ENCODE assay signal across 1 cellular context in the genomic region with DNA sequence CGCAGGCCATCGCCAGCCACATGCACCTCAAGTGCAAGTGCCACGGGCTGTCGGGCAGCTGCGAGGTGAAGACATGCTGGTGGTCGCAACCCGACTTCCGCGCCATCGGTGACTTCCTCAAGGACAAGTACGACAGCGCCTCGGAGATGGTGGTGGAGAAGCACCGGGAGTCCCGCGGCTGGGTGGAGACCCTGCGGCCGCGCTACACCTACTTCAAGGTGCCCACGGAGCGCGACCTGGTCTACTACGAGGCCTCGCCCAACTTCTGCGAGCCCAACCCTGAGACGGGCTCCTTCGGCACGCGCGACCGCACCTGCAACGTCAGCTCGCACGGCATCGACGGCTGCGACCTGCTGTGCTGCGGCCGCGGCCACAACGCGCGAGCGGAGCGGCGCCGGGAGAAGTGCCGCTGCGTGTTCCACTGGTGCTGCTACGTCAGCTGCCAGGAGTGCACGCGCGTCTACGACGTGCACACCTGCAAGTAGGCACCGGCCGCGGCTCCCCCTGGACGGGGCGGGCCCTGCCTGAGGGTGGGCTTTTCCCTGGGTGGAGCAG.
TF ChIP-seq lines count a peak whose summit lies in the region.

No MANE protein-coding gene starts in this region.

TF ChIP-seq in H1, 55 proteins besides CTCF, POLR2A, EP300 and RAD21 (continued from another document):
- TF ChIP-seq, protein P1, sequence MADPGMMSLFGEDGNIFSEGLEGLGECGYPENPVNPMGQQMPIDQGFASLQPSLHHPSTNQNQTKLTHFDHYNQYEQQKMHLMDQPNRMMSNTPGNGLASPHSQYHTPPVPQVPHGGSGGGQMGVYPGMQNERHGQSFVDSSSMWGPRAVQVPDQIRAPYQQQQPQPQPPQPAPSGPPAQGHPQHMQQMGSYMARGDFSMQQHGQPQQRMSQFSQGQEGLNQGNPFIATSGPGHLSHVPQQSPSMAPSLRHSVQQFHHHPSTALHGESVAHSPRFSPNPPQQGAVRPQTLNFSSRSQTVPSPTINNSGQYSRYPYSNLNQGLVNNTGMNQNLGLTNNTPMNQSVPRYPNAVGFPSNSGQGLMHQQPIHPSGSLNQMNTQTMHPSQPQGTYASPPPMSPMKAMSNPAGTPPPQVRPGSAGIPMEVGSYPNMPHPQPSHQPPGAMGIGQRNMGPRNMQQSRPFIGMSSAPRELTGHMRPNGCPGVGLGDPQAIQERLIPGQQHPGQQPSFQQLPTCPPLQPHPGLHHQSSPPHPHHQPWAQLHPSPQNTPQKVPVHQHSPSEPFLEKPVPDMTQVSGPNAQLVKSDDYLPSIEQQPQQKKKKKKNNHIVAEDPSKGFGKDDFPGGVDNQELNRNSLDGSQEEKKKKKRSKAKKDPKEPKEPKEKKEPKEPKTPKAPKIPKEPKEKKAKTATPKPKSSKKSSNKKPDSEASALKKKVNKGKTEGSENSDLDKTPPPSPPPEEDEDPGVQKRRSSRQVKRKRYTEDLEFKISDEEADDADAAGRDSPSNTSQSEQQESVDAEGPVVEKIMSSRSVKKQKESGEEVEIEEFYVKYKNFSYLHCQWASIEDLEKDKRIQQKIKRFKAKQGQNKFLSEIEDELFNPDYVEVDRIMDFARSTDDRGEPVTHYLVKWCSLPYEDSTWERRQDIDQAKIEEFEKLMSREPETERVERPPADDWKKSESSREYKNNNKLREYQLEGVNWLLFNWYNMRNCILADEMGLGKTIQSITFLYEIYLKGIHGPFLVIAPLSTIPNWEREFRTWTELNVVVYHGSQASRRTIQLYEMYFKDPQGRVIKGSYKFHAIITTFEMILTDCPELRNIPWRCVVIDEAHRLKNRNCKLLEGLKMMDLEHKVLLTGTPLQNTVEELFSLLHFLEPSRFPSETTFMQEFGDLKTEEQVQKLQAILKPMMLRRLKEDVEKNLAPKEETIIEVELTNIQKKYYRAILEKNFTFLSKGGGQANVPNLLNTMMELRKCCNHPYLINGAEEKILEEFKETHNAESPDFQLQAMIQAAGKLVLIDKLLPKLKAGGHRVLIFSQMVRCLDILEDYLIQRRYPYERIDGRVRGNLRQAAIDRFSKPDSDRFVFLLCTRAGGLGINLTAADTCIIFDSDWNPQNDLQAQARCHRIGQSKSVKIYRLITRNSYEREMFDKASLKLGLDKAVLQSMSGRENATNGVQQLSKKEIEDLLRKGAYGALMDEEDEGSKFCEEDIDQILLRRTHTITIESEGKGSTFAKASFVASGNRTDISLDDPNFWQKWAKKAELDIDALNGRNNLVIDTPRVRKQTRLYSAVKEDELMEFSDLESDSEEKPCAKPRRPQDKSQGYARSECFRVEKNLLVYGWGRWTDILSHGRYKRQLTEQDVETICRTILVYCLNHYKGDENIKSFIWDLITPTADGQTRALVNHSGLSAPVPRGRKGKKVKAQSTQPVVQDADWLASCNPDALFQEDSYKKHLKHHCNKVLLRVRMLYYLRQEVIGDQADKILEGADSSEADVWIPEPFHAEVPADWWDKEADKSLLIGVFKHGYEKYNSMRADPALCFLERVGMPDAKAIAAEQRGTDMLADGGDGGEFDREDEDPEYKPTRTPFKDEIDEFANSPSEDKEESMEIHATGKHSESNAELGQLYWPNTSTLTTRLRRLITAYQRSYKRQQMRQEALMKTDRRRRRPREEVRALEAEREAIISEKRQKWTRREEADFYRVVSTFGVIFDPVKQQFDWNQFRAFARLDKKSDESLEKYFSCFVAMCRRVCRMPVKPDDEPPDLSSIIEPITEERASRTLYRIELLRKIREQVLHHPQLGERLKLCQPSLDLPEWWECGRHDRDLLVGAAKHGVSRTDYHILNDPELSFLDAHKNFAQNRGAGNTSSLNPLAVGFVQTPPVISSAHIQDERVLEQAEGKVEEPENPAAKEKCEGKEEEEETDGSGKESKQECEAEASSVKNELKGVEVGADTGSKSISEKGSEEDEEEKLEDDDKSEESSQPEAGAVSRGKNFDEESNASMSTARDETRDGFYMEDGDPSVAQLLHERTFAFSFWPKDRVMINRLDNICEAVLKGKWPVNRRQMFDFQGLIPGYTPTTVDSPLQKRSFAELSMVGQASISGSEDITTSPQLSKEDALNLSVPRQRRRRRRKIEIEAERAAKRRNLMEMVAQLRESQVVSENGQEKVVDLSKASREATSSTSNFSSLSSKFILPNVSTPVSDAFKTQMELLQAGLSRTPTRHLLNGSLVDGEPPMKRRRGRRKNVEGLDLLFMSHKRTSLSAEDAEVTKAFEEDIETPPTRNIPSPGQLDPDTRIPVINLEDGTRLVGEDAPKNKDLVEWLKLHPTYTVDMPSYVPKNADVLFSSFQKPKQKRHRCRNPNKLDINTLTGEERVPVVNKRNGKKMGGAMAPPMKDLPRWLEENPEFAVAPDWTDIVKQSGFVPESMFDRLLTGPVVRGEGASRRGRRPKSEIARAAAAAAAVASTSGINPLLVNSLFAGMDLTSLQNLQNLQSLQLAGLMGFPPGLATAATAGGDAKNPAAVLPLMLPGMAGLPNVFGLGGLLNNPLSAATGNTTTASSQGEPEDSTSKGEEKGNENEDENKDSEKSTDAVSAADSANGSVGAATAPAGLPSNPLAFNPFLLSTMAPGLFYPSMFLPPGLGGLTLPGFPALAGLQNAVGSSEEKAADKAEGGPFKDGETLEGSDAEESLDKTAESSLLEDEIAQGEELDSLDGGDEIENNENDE (IDR thresholded peaks at IDR 0.05; ENCODE audit: insufficient replicate concordance, low read length): no peak
- no peak for TF ChIP-seq SP1 (IDR thresholded peaks at IDR 0.05; ENCODE audit: low read depth, low read length)
- TF ChIP-seq JUND (IDR thresholded peaks at IDR 0.05; ENCODE audit: low read length): no peak
- TF ChIP-seq SIN3A (conservative IDR thresholded peaks at IDR 0.05 in 1 of 2, IDR thresholded peaks at IDR 0.05 in 1 of 2; ENCODE audit: low read depth in 1 of 2, low read length in 2 of 2): no peak
- TF ChIP-seq, protein P2, sequence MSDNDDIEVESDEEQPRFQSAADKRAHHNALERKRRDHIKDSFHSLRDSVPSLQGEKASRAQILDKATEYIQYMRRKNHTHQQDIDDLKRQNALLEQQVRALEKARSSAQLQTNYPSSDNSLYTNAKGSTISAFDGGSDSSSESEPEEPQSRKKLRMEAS (IDR thresholded peaks at IDR 0.05): peak; percentile 41; the same call in 1 of the 2 replicates
- no peak for TF ChIP-seq RNF2 (IDR thresholded peaks at IDR 0.05; ENCODE audit: borderline replicate concordance, low read depth, low read length, missing control alignments, poor library complexity, severe bottlenecking)
- no peak for TF ChIP-seq KDM5A (IDR thresholded peaks at IDR 0.05; ENCODE audit: low read length)
- TF ChIP-seq RFX5 (IDR thresholded peaks at IDR 0.05; ENCODE audit: borderline replicate concordance, low read depth, low read length): no peak
- TF ChIP-seq EGR1 (IDR thresholded peaks at IDR 0.05; ENCODE audit: borderline replicate concordance, low read depth, low read length): no peak
- TF ChIP-seq PHF8 (conservative IDR thresholded peaks at IDR 0.05; ENCODE audit: low read depth, low read length): 0 out of 2 replicates have a peak, but pooled peaks have one; percentile 21
- TF ChIP-seq HDAC2 (IDR thresholded peaks at IDR 0.05; ENCODE audit: borderline replicate concordance in 1 of 2, low read depth in 2 of 2, low read length in 2 of 2): no peak
- TF ChIP-seq SUZ12 (IDR thresholded peaks at IDR 0.05; ENCODE audit: low read length): peak; percentile 77
- no peak for TF ChIP-seq POLR2AphosphoS5 (IDR thresholded peaks at IDR 0.05; ENCODE audit: low read depth, low read length)
- TF ChIP-seq CBX8 (IDR thresholded peaks at IDR 0.05; ENCODE audit: borderline replicate concordance, low read depth, low read length): no peak
- TF ChIP-seq CTBP2 (IDR thresholded peaks at IDR 0.05; ENCODE audit: borderline replicate concordance, insufficient read depth, insufficient read length, low read length): peak; percentile 34
- no peak for TF ChIP-seq HDAC6 (IDR thresholded peaks at IDR 0.05; ENCODE audit: low read depth, low read length)
- TF ChIP-seq JUN (IDR thresholded peaks at IDR 0.05; ENCODE audit: low read depth, low read length): no peak
- no peak for TF ChIP-seq SIX5 (IDR thresholded peaks at IDR 0.05; ENCODE audit: low read depth, low read length)
- no peak for TF ChIP-seq ASH2L (IDR thresholded peaks at IDR 0.05; ENCODE audit: low read length)
- no peak for TF ChIP-seq NRF1 (IDR thresholded peaks at IDR 0.05; ENCODE audit: low read depth, low read length)
- TF ChIP-seq CREB1 (IDR thresholded peaks at IDR 0.05): peak; percentile 57; the same call in 1 of the 2 replicates
- no peak for TF ChIP-seq ATF3 (IDR thresholded peaks at IDR 0.05; ENCODE audit: insufficient read depth, low read depth, low read length)
- TF ChIP-seq, protein P3, sequence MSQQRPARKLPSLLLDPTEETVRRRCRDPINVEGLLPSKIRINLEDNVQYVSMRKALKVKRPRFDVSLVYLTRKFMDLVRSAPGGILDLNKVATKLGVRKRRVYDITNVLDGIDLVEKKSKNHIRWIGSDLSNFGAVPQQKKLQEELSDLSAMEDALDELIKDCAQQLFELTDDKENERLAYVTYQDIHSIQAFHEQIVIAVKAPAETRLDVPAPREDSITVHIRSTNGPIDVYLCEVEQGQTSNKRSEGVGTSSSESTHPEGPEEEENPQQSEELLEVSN (IDR thresholded peaks at IDR 0.05): peak; percentile 54; the same call in 1 of the 2 replicates
- no peak for TF ChIP-seq SRF (IDR thresholded peaks at IDR 0.05; ENCODE audit: low read depth, low read length)
- no peak for TF ChIP-seq GTF2F1 (IDR thresholded peaks at IDR 0.05; ENCODE audit: borderline replicate concordance, low read depth, low read length)
- TF ChIP-seq KDM4A (IDR thresholded peaks at IDR 0.05; ENCODE audit: low read depth, low read length, severe bottlenecking): peak; percentile 78
- no peak for TF ChIP-seq FOSL1 (IDR thresholded peaks at IDR 0.05; ENCODE audit: insufficient read depth, low read depth, low read length)
- no peak for TF ChIP-seq BCL11A (IDR thresholded peaks at IDR 0.05; ENCODE audit: low read depth in 2 of 2, low read length in 2 of 2)
- peak; percentile 44; the same call in 1 of the 2 replicates for TF ChIP-seq GABPA (IDR thresholded peaks at IDR 0.05; ENCODE audit: borderline replicate concordance, insufficient read depth, low read length)
- no peak for TF ChIP-seq MAFK (IDR thresholded peaks at IDR 0.05; ENCODE audit: low read depth, low read length)
- TF ChIP-seq, protein P4, sequence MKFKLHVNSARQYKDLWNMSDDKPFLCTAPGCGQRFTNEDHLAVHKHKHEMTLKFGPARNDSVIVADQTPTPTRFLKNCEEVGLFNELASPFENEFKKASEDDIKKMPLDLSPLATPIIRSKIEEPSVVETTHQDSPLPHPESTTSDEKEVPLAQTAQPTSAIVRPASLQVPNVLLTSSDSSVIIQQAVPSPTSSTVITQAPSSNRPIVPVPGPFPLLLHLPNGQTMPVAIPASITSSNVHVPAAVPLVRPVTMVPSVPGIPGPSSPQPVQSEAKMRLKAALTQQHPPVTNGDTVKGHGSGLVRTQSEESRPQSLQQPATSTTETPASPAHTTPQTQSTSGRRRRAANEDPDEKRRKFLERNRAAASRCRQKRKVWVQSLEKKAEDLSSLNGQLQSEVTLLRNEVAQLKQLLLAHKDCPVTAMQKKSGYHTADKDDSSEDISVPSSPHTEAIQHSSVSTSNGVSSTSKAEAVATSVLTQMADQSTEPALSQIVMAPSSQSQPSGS (IDR thresholded peaks at IDR 0.05; ENCODE audit: low read length): no peak
- TF ChIP-seq EZH2 (IDR thresholded peaks at IDR 0.05; ENCODE audit: low read depth, low read length, severe bottlenecking): peak; percentile 61
- TF ChIP-seq CHD1 (IDR thresholded peaks at IDR 0.05; ENCODE audit: low read depth, low read length): no peak
- no peak for TF ChIP-seq BRCA1 (IDR thresholded peaks at IDR 0.05; ENCODE audit: low read depth, low read length)
- no peak for TF ChIP-seq BACH1 (IDR thresholded peaks at IDR 0.05; ENCODE audit: low read length)
- no peak for TF ChIP-seq CBX5 (IDR thresholded peaks at IDR 0.05; ENCODE audit: low read depth, low read length)
- no peak for TF ChIP-seq RXRA (IDR thresholded peaks at IDR 0.05; ENCODE audit: insufficient read depth, low read depth, low read length)
